1 cellular context compared by ENCODE assay signal in genomic region chr12:74293689-74294131, GRCh38.
TF ChIP-seq lines count a peak whose summit lies in the region.

No MANE protein-coding gene starts in this region.

TF ChIP-seq in K562, 482 proteins besides CTCF, POLR2A, EP300 and RAD21 (continued from another document):
- peak; percentile 68 for TF ChIP-seq MGA (IDR thresholded peaks at IDR 0.05)
- no peak for TF ChIP-seq RBM39 (optimal IDR thresholded peaks at IDR 0.05; ENCODE audit: low read depth, low read length)
- TF ChIP-seq MAZ (CRISPR knock-in tag; conservative IDR thresholded peaks at IDR 0.05 in 1 of 2, IDR thresholded peaks at IDR 0.05 in 1 of 2): 0 out of 4 replicates have a peak, but pooled peaks of 1 of the 2 experiments have one; percentile 31
- TF ChIP-seq LEF1 (IDR thresholded peaks at IDR 0.05): no peak
- peak; percentile 50; the same call in 1 of the 2 replicates for TF ChIP-seq ZNF592 (IDR thresholded peaks at IDR 0.05)
- TF ChIP-seq KDM5B (IDR thresholded peaks at IDR 0.05; ENCODE audit: insufficient replicate concordance, low read depth, low read length): peak; percentile 61
- 0 out of 2 replicates have a peak, but pooled peaks have one; percentile 15 for TF ChIP-seq ERF (CRISPR knock-in tag; IDR thresholded peaks at IDR 0.05)
- TF ChIP-seq RBFOX2 (IDR thresholded peaks at IDR 0.05; ENCODE audit: low read depth, low read length): peak; percentile 48; the same call in 1 of the 2 replicates
- no peak for TF ChIP-seq DPF2 (IDR thresholded peaks at IDR 0.05)
- no peak for TF ChIP-seq LARP7 (IDR thresholded peaks at IDR 0.05)
